ENCODE assay signal across 23 cellular contexts in the genomic region with DNA sequence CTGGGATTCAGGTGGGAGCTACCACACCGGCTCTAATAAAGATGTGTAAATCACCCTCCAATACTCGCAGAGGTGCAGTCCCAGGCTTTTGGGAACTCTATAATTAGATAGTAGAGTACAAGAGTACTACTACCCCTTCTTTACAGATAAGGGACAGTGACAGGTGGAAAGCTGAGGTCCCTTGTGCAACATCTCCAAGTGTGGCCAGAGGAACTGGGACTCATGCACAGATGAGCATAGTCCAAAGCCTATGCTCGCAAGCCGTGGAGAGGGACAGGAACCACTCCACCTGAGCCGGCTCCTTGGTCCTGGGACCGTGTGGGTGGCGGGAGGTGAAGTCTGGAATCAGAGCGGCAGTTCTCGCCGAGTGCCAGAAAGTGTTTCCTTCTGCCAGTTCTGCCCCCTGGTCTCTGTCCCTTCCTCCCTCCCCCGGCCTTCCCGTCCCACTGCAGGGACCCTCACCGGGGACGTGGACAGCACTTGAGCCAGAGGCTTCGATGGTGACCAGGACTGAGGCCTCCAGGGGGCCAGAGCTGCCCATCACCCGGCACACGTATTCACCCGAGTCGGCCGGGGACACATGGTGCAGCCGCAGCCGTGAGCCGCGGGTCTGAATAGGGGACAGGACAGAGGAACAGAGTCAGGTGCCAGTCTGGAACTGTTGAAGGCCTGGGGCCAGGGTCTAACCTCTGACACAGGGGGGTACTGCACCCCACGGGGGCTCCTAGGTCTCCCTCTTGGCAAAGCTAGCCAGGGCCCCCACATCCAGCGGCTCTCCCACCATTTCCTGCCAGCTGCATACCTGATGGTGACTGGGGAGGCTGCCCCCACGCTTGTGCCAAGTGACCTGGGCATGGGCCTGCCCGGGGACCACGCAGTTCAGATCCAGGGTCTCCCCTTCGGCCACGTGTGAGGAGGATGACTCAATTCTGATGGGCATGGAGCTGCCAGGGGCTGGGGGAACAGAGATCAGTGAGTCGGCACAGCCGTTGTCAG. TPM values are rescaled to one million over a fixed set of nuclear protein-coding genes. Genes with fewer than 3 reads are reported as not detected.
"Had no signal": no experiment of that assay in that cellular context is flagged by ENCODE, and none has a peak within 500 bp of the region (broad histone marks: within the 10 kb centered on the region; RNA-seq: fewer than 3 reads in every experiment).

No MANE protein-coding gene starts in this region.

- H3K27ac ChIP-seq: KMS-11, SJCRH30 had no signal

- DNase-seq: IMR-90, Kasumi-1, MV-4-11, NCI-H1048, NCI-H1105, NCI-H1417, NCI-H1436 treated with DMSO at 0.1 percent for 48 hours, NCI-H1694, NCI-H187 treated with DMSO at 0.1 percent for 48 hours, NCI-H2029 treated with DMSO at 0.1 percent for 48 hours, NCI-H2227 treated with DMSO at 0.1 percent for 48 hours, NCI-H524, NCI-H69, NCI-H774, RPMI8226, SHP77 treated with DMSO at 0.1 percent for 48 hours had no signal

- H3K4me1 ChIP-seq: SJCRH30 had no signal

- H3K4me3 ChIP-seq: SJCRH30 had no signal

- H3K27me3 ChIP-seq: SJCRH30 had no signal

- ATAC-seq: HepG2, SK-N-SH treated with all-trans-retinoic acid at 6 μM for 48 hours had no signal

- H3K9me3 ChIP-seq: SJCRH30 had no signal

RNA-seq across cellular contexts. Expression of a gene that starts 33.9 kb away (rescaled TPM):
- total RNA-seq: HepG2, HT1080, IMR-90, MCF 10A, NCI-H460 had no signal
- polyA plus RNA-seq: HepG2 had no signal
